In the genomic region with DNA sequence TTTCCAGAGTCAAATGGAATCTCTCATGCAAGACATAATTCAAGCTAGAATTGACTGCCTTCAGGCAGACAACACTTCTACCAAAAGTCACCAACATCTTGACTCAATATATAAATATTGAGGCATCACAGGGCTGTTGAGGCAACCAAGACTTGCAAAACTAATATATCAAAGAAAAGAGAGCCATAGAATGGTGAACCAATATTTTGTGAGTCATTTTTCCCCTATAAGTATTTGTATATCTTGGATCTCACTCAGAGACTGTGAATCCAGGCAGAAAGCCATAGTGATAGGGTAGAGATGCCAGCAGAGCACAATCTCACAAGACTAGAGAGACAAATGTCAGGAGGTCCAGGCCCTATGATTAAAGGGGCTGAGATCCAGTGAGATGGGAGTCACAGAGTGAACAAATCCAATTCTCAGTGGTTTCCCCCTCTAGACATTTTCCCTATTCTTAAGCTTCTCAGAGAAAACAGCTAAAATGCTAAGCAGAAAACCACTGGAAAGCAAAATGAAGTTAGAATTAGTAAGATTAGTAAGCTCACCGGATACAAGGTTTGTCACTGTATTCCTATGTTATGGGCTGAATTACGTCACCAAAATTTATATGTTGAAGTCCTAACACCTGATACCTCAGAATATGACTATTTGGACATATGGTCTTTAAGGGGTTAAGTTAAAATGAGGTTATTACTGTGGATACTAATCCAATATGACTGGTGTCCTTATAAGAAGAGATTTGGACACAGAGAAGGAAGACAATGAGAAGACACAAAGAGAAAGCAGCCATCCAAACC, we compare ENCODE assay signal across 17 cellular contexts.
DNase-seq lines count a peak whose midpoint lies in the region; ATAC-seq and TF ChIP-seq lines count a peak whose summit lies in the region.
"Had no signal": no experiment of that assay in that cellular context is flagged by ENCODE, and none has a peak within 500 bp of the region (broad histone marks: within the 10 kb centered on the region; RNA-seq: fewer than 3 reads in every experiment).

No MANE protein-coding gene starts in this region.

- peaks cover 27% of the 10 kb centered on the region for H3F3A ChIP-seq in GM23248 (ENCODE audit: insufficient read depth)

- H3K9ac ChIP-seq in GM23248 = no peak overlapping the region

- peak; percentile 65 for DNase-seq in GM23248
- DNase-seq in NCI-H69 (lab: John Stamatoyannopoulos, UW) = peak; percentile 61
- DNase-seq in cardiac fibroblast (ENCODE audit: low read depth in 2 of 2) = peak; percentile 21 to 70
- DNase-seq in osteoblast (ENCODE audit: insufficient read length, low spot score, missing footprints) = no peak
- DNase-seq in psoas muscle = no peak
- DNase-seq in SIG-M5 (lab: John Stamatoyannopoulos, UW) = no peak
- DNase-seq: activated CD8-positive, alpha-beta memory T cell treated with anti-CD3 and anti-CD28 coated beads, Interleukin-2, amount 50 U/mL, for 48 hours; CD4-positive, alpha-beta T cell; DND-41; effector memory CD8-positive, alpha-beta T cell; NCI-H2029 treated with DMSO at 0.1 percent for 48 hours; NCI-H524 treated with DMSO at 0.1 percent for 48 hours; stimulated activated CD4-positive, alpha-beta T cell treated with anti-CD3 and anti-CD28 coated beads, Interleukin-4, amount 100 ng/mL, for 4 hours; thyroid gland had no signal

- H3K4me1 ChIP-seq in GM23248 (ENCODE audit: insufficient read depth) (peaks cover 45% of the 10 kb centered on the region), osteoblast (ENCODE audit: insufficient read depth, low read length) (peaks cover 35% of the 10 kb centered on the region), psoas muscle (no peaks in the 10 kb centered on the region)
- H3K4me1 ChIP-seq: thyroid gland had no signal

- ATAC-seq in psoas muscle (no peak), GM19328 (IDR thresholded peaks at IDR 0.05; ENCODE audit: unreplicated experiment) (no peak)
- ATAC-seq: effector memory CD8-positive, alpha-beta T cell; sciatic nerve had no signal

- TF ChIP-seq CTCF in cardiac fibroblast (IDR thresholded peaks at IDR 0.05; ENCODE audit: low read depth, low read length) (no peak), osteoblast (IDR thresholded peaks at IDR 0.05; ENCODE audit: extremely low read depth, low read depth, low read length) (no peak), psoas muscle (IDR thresholded peaks at IDR 0.05) (no peak)

- in situ Hi-C loops in GM23248 (cut with MboI) = no loop called here

- WGBS in GM23248 (ENCODE audit: low coverage in 1 of 2, low lambda C conversion rate in 2 of 2, missing lambda C conversion rate in 2 of 2), 2 experiments = 96 to 98% methylated on average over 2 of the region's 2 CpGs
- WGBS in psoas muscle, 3 donors = 88 to 91% (median 91%) methylated on average over 2 of the region's 2 CpGs

- H3K9me2 ChIP-seq in GM23248 (ENCODE audit: insufficient read depth) = no peaks in the 10 kb centered on the region

- H2AFZ ChIP-seq in GM23248 = no peak overlapping the region
- H2AFZ ChIP-seq in osteoblast (ENCODE audit: low read length) = no peak overlapping the region

- H3K9me3 ChIP-seq in GM23248 (ENCODE audit: low read depth) = no peaks in the 10 kb centered on the region
- no peaks in the 10 kb centered on the region for H3K9me3 ChIP-seq in osteoblast (ENCODE audit: low read depth, low read length)
- H3K9me3 ChIP-seq in psoas muscle = no peaks in the 10 kb centered on the region
- H3K9me3 ChIP-seq: thyroid gland had no signal

- H3K4me2 ChIP-seq in GM23248 (ENCODE audit: unreplicated experiment) (no peak overlapping the region), osteoblast (ENCODE audit: insufficient read depth, low read length) (peak overlapping the region; percentile 32)

- H3K79me2 ChIP-seq in GM23248 (ENCODE audit: insufficient read depth) (no peaks in the 10 kb centered on the region), osteoblast (ENCODE audit: insufficient read depth, low read length) (no peaks in the 10 kb centered on the region)

- H3K36me3 ChIP-seq in GM23248 (ENCODE audit: low read depth) (no peaks in the 10 kb centered on the region), osteoblast (ENCODE audit: insufficient read depth, low read length) (no peaks in the 10 kb centered on the region), psoas muscle (ENCODE audit: insufficient read depth in 1 of 2, low read depth in 1 of 2) (no peaks in the 10 kb centered on the region)
- H3K36me3 ChIP-seq: thyroid gland had no signal

- H3K27ac ChIP-seq in GM23248 = peak overlapping the region; percentile 23; the same call in 1 of the 2 replicates
- peak overlapping the region; percentile 8 for H3K27ac ChIP-seq in osteoblast (ENCODE audit: low read depth, low read length)
- H3K27ac ChIP-seq in psoas muscle = no peak overlapping the region
- H3K27ac ChIP-seq: RWPE1, thyroid gland had no signal

- intact Hi-C loops in psoas muscle (cut with DNase I) = no loop called here

- H3K27me3 ChIP-seq in GM23248 (replicated peaks; ENCODE audit: insufficient read depth) (no peaks in the 10 kb centered on the region), osteoblast (ENCODE audit: insufficient read depth, low read length) (no peaks in the 10 kb centered on the region), psoas muscle (ENCODE audit: insufficient read depth in 3 of 3, low read length in 2 of 3) (no peaks in the 10 kb centered on the region)
- H3K27me3 ChIP-seq: thyroid gland had no signal

- H3K4me3 ChIP-seq in GM23248 (no peak overlapping the region), cardiac fibroblast (replicated peaks in 1 of 2; ENCODE audit: low read depth in 2 of 2, low read length in 2 of 2) (no peak overlapping the region), osteoblast (ENCODE audit: insufficient read depth, low read length) (no peak overlapping the region), psoas muscle (no peak overlapping the region)
- H3K4me3 ChIP-seq: thyroid gland had no signal

- H4K20me1 ChIP-seq in GM23248 (ENCODE audit: insufficient read depth) (no peaks in the 10 kb centered on the region), osteoblast (ENCODE audit: insufficient read depth, low read length) (no peaks in the 10 kb centered on the region)

Comparison
In these comparisons a context has a peak if more than half of its experiments do, and no peak if none do; other contexts are left out.
1. DNase-seq: peak in GM23248 (single experiment), NCI-H69 (single experiment) and cardiac fibroblast (2 of 2); none in osteoblast (single experiment), psoas muscle (0 of 2) and SIG-M5 (single experiment).